1 cellular context compared by ENCODE assay signal in the genomic region with DNA sequence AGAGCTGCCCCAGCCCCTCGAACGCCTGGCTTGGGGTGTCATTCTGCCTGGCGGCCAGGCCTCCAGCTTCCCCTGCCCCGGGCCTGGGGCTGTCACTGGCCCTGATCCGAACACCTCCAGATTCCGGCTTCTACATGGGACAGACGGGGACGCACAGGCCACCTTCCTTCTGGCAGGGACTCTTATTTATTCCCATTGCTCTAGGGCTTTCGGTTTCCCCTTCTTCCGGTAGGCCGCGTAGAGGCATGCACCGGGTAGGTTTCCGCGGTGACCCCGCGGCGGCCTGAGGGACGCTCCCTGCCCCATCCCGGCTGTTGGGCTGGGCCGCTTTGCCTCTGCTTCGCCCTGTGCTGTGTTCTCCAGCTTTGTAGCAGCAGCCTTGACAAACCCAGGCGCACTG.
TF ChIP-seq lines count a peak whose summit lies in the region.

No MANE protein-coding gene starts in this region.

TF ChIP-seq in endothelial cell of umbilical vein, 7 proteins besides CTCF, POLR2A, EP300 and RAD21:
- TF ChIP-seq GATA2 (IDR thresholded peaks at IDR 0.05; ENCODE audit: insufficient read depth, insufficient read length, low read depth, low read length): no peak
- no peak for TF ChIP-seq POLR2AphosphoS5 (IDR thresholded peaks at IDR 0.05; ENCODE audit: insufficient read depth, low read depth, low read length)
- no peak for TF ChIP-seq MYC (IDR thresholded peaks at IDR 0.05; ENCODE audit: low read depth, low read length)
- TF ChIP-seq EZH2 (IDR thresholded peaks at IDR 0.05; ENCODE audit: borderline replicate concordance, low read depth, low read length, severe bottlenecking): no peak
- TF ChIP-seq, protein P1, sequence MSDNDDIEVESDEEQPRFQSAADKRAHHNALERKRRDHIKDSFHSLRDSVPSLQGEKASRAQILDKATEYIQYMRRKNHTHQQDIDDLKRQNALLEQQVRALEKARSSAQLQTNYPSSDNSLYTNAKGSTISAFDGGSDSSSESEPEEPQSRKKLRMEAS (IDR thresholded peaks at IDR 0.05; ENCODE audit: insufficient read depth, insufficient read length): no peak
- no peak for TF ChIP-seq FOS (IDR thresholded peaks at IDR 0.05; ENCODE audit: borderline replicate concordance, insufficient read depth, low read length)
- no peak for TF ChIP-seq JUN (IDR thresholded peaks at IDR 0.05; ENCODE audit: borderline replicate concordance, insufficient read depth, insufficient read length, low read depth)
